In the genomic region with DNA sequence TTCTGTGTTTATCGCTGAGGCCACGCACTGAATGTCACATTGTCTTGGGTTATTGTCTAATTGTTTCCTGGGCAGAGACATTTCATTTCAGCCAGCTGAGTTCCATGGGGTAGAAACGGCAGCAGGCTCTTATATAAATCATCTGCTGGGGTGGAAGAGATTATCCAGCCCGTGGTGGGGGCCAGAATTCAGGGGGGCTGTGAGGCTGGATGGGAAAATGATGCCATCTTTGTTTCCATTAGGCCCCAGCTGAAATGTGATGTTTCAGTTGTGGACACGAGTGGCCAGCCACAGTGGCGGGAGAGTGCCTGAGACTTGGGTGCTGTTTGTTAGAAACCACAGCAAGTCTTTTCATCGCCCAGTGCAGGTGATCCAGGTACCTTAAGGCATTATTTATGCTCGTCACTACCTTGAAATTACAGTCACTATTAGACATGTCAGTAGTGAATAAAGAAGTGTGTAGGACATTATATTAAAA, we compare ENCODE assay signal across 1 cellular context.
TF ChIP-seq lines count a peak whose summit lies in the region.

No MANE protein-coding gene starts in this region.

TF ChIP-seq in GM23338, 12 proteins besides CTCF, POLR2A, EP300 and RAD21 (continued from another document):
- TF ChIP-seq, protein P1, sequence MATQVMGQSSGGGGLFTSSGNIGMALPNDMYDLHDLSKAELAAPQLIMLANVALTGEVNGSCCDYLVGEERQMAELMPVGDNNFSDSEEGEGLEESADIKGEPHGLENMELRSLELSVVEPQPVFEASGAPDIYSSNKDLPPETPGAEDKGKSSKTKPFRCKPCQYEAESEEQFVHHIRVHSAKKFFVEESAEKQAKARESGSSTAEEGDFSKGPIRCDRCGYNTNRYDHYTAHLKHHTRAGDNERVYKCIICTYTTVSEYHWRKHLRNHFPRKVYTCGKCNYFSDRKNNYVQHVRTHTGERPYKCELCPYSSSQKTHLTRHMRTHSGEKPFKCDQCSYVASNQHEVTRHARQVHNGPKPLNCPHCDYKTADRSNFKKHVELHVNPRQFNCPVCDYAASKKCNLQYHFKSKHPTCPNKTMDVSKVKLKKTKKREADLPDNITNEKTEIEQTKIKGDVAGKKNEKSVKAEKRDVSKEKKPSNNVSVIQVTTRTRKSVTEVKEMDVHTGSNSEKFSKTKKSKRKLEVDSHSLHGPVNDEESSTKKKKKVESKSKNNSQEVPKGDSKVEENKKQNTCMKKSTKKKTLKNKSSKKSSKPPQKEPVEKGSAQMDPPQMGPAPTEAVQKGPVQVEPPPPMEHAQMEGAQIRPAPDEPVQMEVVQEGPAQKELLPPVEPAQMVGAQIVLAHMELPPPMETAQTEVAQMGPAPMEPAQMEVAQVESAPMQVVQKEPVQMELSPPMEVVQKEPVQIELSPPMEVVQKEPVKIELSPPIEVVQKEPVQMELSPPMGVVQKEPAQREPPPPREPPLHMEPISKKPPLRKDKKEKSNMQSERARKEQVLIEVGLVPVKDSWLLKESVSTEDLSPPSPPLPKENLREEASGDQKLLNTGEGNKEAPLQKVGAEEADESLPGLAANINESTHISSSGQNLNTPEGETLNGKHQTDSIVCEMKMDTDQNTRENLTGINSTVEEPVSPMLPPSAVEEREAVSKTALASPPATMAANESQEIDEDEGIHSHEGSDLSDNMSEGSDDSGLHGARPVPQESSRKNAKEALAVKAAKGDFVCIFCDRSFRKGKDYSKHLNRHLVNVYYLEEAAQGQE (IDR thresholded peaks at IDR 0.05; ENCODE audit: unreplicated experiment): no peak
- no peak for TF ChIP-seq JUNB (IDR thresholded peaks at IDR 0.05; ENCODE audit: unreplicated experiment)
- TF ChIP-seq ZNF331 (CRISPR knock-in tag; IDR thresholded peaks at IDR 0.05; ENCODE audit: low read depth): no peak
- no peak for TF ChIP-seq EZH2phosphoT487 (IDR thresholded peaks at IDR 0.05; ENCODE audit: unreplicated experiment)
- TF ChIP-seq, protein P2, sequence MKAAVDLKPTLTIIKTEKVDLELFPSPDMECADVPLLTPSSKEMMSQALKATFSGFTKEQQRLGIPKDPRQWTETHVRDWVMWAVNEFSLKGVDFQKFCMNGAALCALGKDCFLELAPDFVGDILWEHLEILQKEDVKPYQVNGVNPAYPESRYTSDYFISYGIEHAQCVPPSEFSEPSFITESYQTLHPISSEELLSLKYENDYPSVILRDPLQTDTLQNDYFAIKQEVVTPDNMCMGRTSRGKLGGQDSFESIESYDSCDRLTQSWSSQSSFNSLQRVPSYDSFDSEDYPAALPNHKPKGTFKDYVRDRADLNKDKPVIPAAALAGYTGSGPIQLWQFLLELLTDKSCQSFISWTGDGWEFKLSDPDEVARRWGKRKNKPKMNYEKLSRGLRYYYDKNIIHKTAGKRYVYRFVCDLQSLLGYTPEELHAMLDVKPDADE (IDR thresholded peaks at IDR 0.05): no peak
